In genomic region chr18:55968550-55968949, GRCh38 we compare ENCODE assay signal across 18 cellular contexts.
DNase-seq lines count a peak whose midpoint lies in the region; ATAC-seq and TF ChIP-seq lines count a peak whose summit lies in the region.
"Had no signal": no experiment of that assay in that cellular context is flagged by ENCODE, and none has a peak within 500 bp of the region (broad histone marks: within the 10 kb centered on the region; RNA-seq: fewer than 3 reads in every experiment).

No MANE protein-coding gene starts in this region.

- H3K4me1 Mint-ChIP-seq in HFFc6 (ENCODE audit: low read depth), result peaks cover 19% of the 10 kb centered on the region
- H3K4me1 Mint-ChIP-seq: CD8-positive, alpha-beta memory T cell; T-cell had no signal

- intact Hi-C loops in heart left ventricle (cut with DNase I), result loop anchor here in 1 of 10 donors (10.0 kb wide), 1 partner anchor 46 kb away; no protein-coding TSS in a partner anchor

- H3K4me1 ChIP-seq in RWPE2 (ENCODE audit: insufficient read depth, poor library complexity, severe bottlenecking), result no peaks in the 10 kb centered on the region
- no peaks in the 10 kb centered on the region for H3K4me1 ChIP-seq in heart left ventricle
- H3K4me1 ChIP-seq: A549, BLaER1 had no signal

- no peak overlapping the region for H3K27ac ChIP-seq in RWPE2 (ENCODE audit: poor library complexity, severe bottlenecking)
- H3K27ac ChIP-seq in heart left ventricle, result no peak overlapping the region
- H3K27ac ChIP-seq: A549, BLaER1 had no signal

- no peak for TF ChIP-seq POLR2A in heart left ventricle (IDR thresholded peaks at IDR 0.05)

- no peaks in the 10 kb centered on the region for H3K36me3 ChIP-seq in RWPE2 (ENCODE audit: low read depth)
- no peaks in the 10 kb centered on the region for H3K36me3 ChIP-seq in heart left ventricle
- H3K36me3 ChIP-seq: BLaER1 had no signal

- TF ChIP-seq CTCF in AG10803 (conservative IDR thresholded peaks at IDR 0.05; ENCODE audit: low read length) (no peak), HFFc6 (IDR thresholded peaks at IDR 0.05) (no peak), RWPE2 (IDR thresholded peaks at IDR 0.05; ENCODE audit: poor library complexity, severe bottlenecking) (no peak), fibroblast of mammary gland (conservative IDR thresholded peaks at IDR 0.05; ENCODE audit: control insufficient read depth, insufficient read depth, low read depth, low read length) (no peak), heart left ventricle (IDR thresholded peaks at IDR 0.05) (no peak)

- DNase-seq in AG10803 (ENCODE audit: low read depth) (peak; percentile 26), HFFc6 (peak; percentile 27), RWPE2 (ENCODE audit: low spot score) (no peak), fibroblast of mammary gland (ENCODE audit: low read depth) (peak; percentile 74), NCI-H82 treated with DMSO at 0.1 percent for 48 hours (lab: John Stamatoyannopoulos, UW; ENCODE audit: unreplicated experiment) (no peak), heart left ventricle (no peak)
- DNase-seq: CD8-positive, alpha-beta memory T cell; DMS 273 treated with DMSO at 0.1 percent for 48 hours; GOT3; NCI-H1436 treated with DMSO at 0.1 percent for 48 hours; NCI-H2081; NCI-H510A treated with DMSO at 0.1 percent for 48 hours; T-cell had no signal

- H3K27me3 ChIP-seq in RWPE2 (ENCODE audit: insufficient read depth, poor library complexity, severe bottlenecking) (no peaks in the 10 kb centered on the region), heart left ventricle (no peaks in the 10 kb centered on the region)
- H3K27me3 ChIP-seq: BLaER1 had no signal

- H3K9me3 Mint-ChIP-seq in HFFc6, result no peaks in the 10 kb centered on the region

- WGBS in heart left ventricle, 4 donors, result 93 to 98% (median 95%) methylated on average over 3 of the region's 3 CpGs

- H3K4me3 ChIP-seq in AG10803 (ENCODE audit: low read length) (no peak overlapping the region), RWPE2 (ENCODE audit: severe bottlenecking) (no peak overlapping the region), fibroblast of mammary gland (ENCODE audit: control insufficient read depth, low read depth, low read length) (no peak overlapping the region), heart left ventricle (no peak overlapping the region)
- H3K4me3 ChIP-seq: A549, BLaER1, GM12878 had no signal

- H3K36me3 Mint-ChIP-seq in HFFc6 (ENCODE audit: low read depth), result no peaks in the 10 kb centered on the region
- H3K36me3 Mint-ChIP-seq: CD8-positive, alpha-beta memory T cell; T-cell had no signal

- ATAC-seq in RWPE2 (ENCODE audit: low read depth) (peak; percentile 80), GM18519 (IDR thresholded peaks at IDR 0.05; ENCODE audit: low FRiP score, unreplicated experiment) (no peak), HG03045 (IDR thresholded peaks at IDR 0.05; ENCODE audit: unreplicated experiment) (no peak), heart left ventricle (no peak)
- ATAC-seq: A549, GM12878, T-cell had no signal

- H3K27ac Mint-ChIP-seq in HFFc6, result no peak overlapping the region
- H3K27ac Mint-ChIP-seq: T-cell had no signal

- no peak overlapping the region for H3K4me3 Mint-ChIP-seq in HFFc6
- H3K4me3 Mint-ChIP-seq: CD8-positive, alpha-beta memory T cell; T-cell had no signal

- H3K27me3 Mint-ChIP-seq in HFFc6 (ENCODE audit: insufficient read depth), result no peaks in the 10 kb centered on the region
- H3K27me3 Mint-ChIP-seq: CD8-positive, alpha-beta memory T cell; T-cell had no signal

- H3K9me3 ChIP-seq in RWPE2 (ENCODE audit: severe bottlenecking), result no peaks in the 10 kb centered on the region
- no peaks in the 10 kb centered on the region for H3K9me3 ChIP-seq in heart left ventricle
- H3K9me3 ChIP-seq: A549, BLaER1 had no signal

Comparison
In these comparisons a context has a peak if more than half of its experiments do, and no peak if none do; other contexts are left out.
1. DNase-seq: peak in AG10803 (single experiment), HFFc6 (single experiment) and fibroblast of mammary gland (single experiment); none in RWPE2 (single experiment), NCI-H82 treated with DMSO at 0.1 percent for 48 hours (single experiment) and heart left ventricle (0 of 5).